In the genomic region with DNA sequence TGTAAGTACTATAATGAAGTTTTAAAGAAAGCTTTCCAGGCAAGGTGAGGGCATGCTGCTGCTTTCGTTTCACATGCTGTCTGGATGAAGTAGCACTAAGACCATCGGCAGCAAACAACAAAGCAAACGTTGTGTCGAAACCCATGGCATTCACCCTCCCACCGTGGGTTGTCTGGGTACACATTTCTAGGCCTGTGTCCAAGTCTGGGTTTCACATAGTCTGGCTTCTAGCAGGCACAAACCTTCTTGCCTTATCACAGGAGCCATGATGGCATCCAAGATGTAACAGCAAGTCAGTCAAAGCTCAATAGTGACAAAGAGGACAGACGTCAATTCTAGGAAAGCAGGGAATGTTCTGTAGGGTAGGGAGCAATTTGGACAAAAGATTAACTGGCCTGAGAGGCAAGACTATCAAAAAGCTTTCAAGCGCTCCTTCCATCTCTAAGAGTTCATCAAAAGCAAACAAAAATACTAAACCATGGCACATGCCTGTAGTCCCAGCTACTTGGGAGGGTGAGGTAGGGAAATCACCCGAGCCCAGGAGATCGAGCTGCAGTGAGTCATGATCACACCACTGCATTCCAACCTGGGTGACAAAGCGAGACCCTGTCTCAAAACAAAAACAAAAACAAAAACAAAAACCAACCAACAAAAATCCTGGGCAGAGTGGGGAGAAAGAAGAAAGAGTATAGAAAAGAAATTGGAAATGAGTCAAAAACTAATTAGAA, we compare ENCODE assay signal across 21 cellular contexts. TPM values are rescaled to one million over a fixed set of nuclear protein-coding genes. Genes with fewer than 3 reads are reported as not detected.
DNase-seq lines count a peak whose midpoint lies in the region; ATAC-seq and TF ChIP-seq lines count a peak whose summit lies in the region.
"Had no signal": no experiment of that assay in that cellular context is flagged by ENCODE, and none has a peak within 500 bp of the region (broad histone marks: within the 10 kb centered on the region; RNA-seq: fewer than 3 reads in every experiment).

No MANE protein-coding gene starts in this region.

- DNase-seq in activated CD4-positive, alpha-beta T cell treated with anti-CD3 and anti-CD28 coated beads, Interleukin-2, amount 10 ng/mL, durations not matched to agents 24 days and 14 days, result no peak
- no peak for DNase-seq in activated CD4-positive, alpha-beta T cell treated with anti-CD3 and anti-CD28 coated beads for 4 hours
- DNase-seq in mammary epithelial cell (peak; percentile 7), kidney tubule cell (ENCODE audit: low spot score) (peak; percentile 81), MM.1S (no peak), NCI-H1417 (lab: John Stamatoyannopoulos, UW) (no peak)
- no peak for DNase-seq in stimulated activated effector memory CD8-positive, alpha-beta T cell treated with anti-CD3 and anti-CD28 coated beads, Interleukin-12 subunit alpha, Interleukin-12 subunit beta, amount 100 ng/mL, for 72 hours (ENCODE audit: low spot score in 2 of 2)
- DNase-seq: activated CD8-positive, alpha-beta memory T cell treated with anti-CD3 and anti-CD28 coated beads for 24 hours; activated gamma-delta T cell; DMS79; esophagus squamous epithelium; NCI-H2029 treated with DMSO at 0.1 percent for 48 hours; NCI-H526 treated with DMSO at 0.1 percent for 48 hours; PC-3; SK-N-SH had no signal

- peaks cover 2% of the 10 kb centered on the region for H3K4me1 Mint-ChIP-seq in activated CD4-positive, alpha-beta T cell treated with anti-CD3 and anti-CD28 coated beads, Interleukin-2, amount 10 ng/mL, durations not matched to agents 24 days and 14 days
- no peaks in the 10 kb centered on the region for H3K4me1 Mint-ChIP-seq in stimulated activated effector memory CD8-positive, alpha-beta T cell treated with anti-CD3 and anti-CD28 coated beads, Interleukin-12 subunit alpha, Interleukin-12 subunit beta, amount 100 ng/mL, for 72 hours
- H3K4me1 Mint-ChIP-seq: nephron had no signal

- no peaks in the 10 kb centered on the region for H3K27me3 Mint-ChIP-seq in activated CD4-positive, alpha-beta T cell treated with anti-CD3 and anti-CD28 coated beads, Interleukin-2, amount 10 ng/mL, durations not matched to agents 24 days and 14 days
- H3K27me3 Mint-ChIP-seq: type B pancreatic cell had no signal

- H3F3A ChIP-seq in MM.1S (ENCODE audit: insufficient read depth, low read length), result no peaks in the 10 kb centered on the region

- H3K9me2 ChIP-seq in MM.1S (replicated peaks; ENCODE audit: insufficient read depth, low read length), result no peaks in the 10 kb centered on the region
- H3K9me2 ChIP-seq: SK-N-SH had no signal

- H4K20me1 ChIP-seq in mammary epithelial cell (ENCODE audit: insufficient read depth, low read length) (no peaks in the 10 kb centered on the region), MM.1S (ENCODE audit: insufficient read depth, low read length) (no peaks in the 10 kb centered on the region; the same call in 1 of the 2 replicates)

- peaks cover 22% of the 10 kb centered on the region for H3K36me3 ChIP-seq in mammary epithelial cell (ENCODE audit: insufficient read depth, low read length)
- peaks cover 16% of the 10 kb centered on the region for H3K36me3 ChIP-seq in MM.1S (replicated peaks; ENCODE audit: insufficient read depth, low read length)

- 68% methylated on average over 10 of the region's 10 CpGs for WGBS in mammary epithelial cell (ENCODE audit: low coverage, missing lambda C conversion rate)

- no peak for ATAC-seq in stimulated activated effector memory CD8-positive, alpha-beta T cell treated with anti-CD3 and anti-CD28 coated beads, Interleukin-12 subunit alpha, Interleukin-12 subunit beta, amount 100 ng/mL, for 72 hours
- ATAC-seq in GM19324 (IDR thresholded peaks at IDR 0.05; ENCODE audit: low FRiP score, unreplicated experiment), result no peak
- ATAC-seq: body of pancreas, PC-3 had no signal

- dilution Hi-C loops in mammary epithelial cell (cut with HindIII; ENCODE audit: low sequenced_read_pairs), result no loop called here

- H3K79me2 ChIP-seq in mammary epithelial cell (ENCODE audit: insufficient read depth, low read length), result no peaks in the 10 kb centered on the region
- no peaks in the 10 kb centered on the region for H3K79me2 ChIP-seq in MM.1S (ENCODE audit: low read length)

- H3K9ac ChIP-seq in mammary epithelial cell (ENCODE audit: insufficient read depth, low read length) (no peak overlapping the region), MM.1S (ENCODE audit: low read length) (no peak overlapping the region)
- H3K9ac ChIP-seq: SK-N-SH had no signal

- no peaks in the 10 kb centered on the region for H3K9me3 Mint-ChIP-seq in activated CD4-positive, alpha-beta T cell treated with anti-CD3 and anti-CD28 coated beads, Interleukin-2, amount 10 ng/mL, durations not matched to agents 24 days and 14 days
- no peaks in the 10 kb centered on the region for H3K9me3 Mint-ChIP-seq in stimulated activated effector memory CD8-positive, alpha-beta T cell treated with anti-CD3 and anti-CD28 coated beads, Interleukin-12 subunit alpha, Interleukin-12 subunit beta, amount 100 ng/mL, for 72 hours
- H3K9me3 Mint-ChIP-seq: nephron, type B pancreatic cell had no signal

- no peaks in the 10 kb centered on the region for H3K27me3 ChIP-seq in mammary epithelial cell (ENCODE audit: insufficient read depth, low read length)
- H3K27me3 ChIP-seq in MM.1S (replicated peaks; ENCODE audit: insufficient read depth, low read length), result no peaks in the 10 kb centered on the region
- H3K27me3 ChIP-seq: body of pancreas, dorsolateral prefrontal cortex, esophagus squamous epithelium, right atrium auricular region had no signal

- in situ Hi-C loops in mammary epithelial cell (cut with MboI; ENCODE audit: low sequenced_read_pairs in 2 of 2), result no loop called here

- CTCF ChIA-PET in mammary epithelial cell (lab: Charles Lee; ENCODE audit: low non-redundant PET), result no interaction called here

- TF ChIP-seq CTCF in mammary epithelial cell (conservative IDR thresholded peaks at IDR 0.05 in 1 of 2, IDR thresholded peaks at IDR 0.05 in 1 of 2; ENCODE audit: extremely low read depth in 1 of 2, insufficient read depth in 1 of 2, low read depth in 1 of 2, low read length in 2 of 2) (no peak), MM.1S (IDR thresholded peaks at IDR 0.05; ENCODE audit: low read length) (no peak)

- no peak overlapping the region for H3K4me2 ChIP-seq in mammary epithelial cell (ENCODE audit: insufficient read depth, low read depth, low read length)
- H3K4me2 ChIP-seq in MM.1S (ENCODE audit: low read depth, low read length), result no peak overlapping the region
- H3K4me2 ChIP-seq: SK-N-SH had no signal

- H3K27ac ChIP-seq in mammary epithelial cell (ENCODE audit: insufficient read depth, low read depth, low read length) (no peak overlapping the region), MM.1S (ENCODE audit: low read length) (no peak overlapping the region)
- H3K27ac ChIP-seq: body of pancreas, esophagus squamous epithelium, right atrium auricular region had no signal

- intact Hi-C loops in activated CD4-positive, alpha-beta T cell treated with anti-CD3 and anti-CD28 coated beads, Interleukin-2, amount 10 ng/mL, durations not matched to agents 24 days and 14 days (cut with micrococcal nuclease), result no loop called here
- intact Hi-C loops in mammary epithelial cell (cut with micrococcal nuclease), result no loop called here

- no peak overlapping the region for H3K4me3 ChIP-seq in mammary epithelial cell (replicated peaks in 1 of 3; ENCODE audit: insufficient read depth in 1 of 3, low read depth in 2 of 3, low read length in 3 of 3)
- no peak overlapping the region for H3K4me3 ChIP-seq in MM.1S (ENCODE audit: low read length)
- H3K4me3 ChIP-seq: body of pancreas, esophagus squamous epithelium, right atrium auricular region had no signal

- H3K4me3 Mint-ChIP-seq in activated CD4-positive, alpha-beta T cell treated with anti-CD3 and anti-CD28 coated beads, Interleukin-2, amount 10 ng/mL, durations not matched to agents 24 days and 14 days, result no peak overlapping the region
- no peak overlapping the region for H3K4me3 Mint-ChIP-seq in stimulated activated effector memory CD8-positive, alpha-beta T cell treated with anti-CD3 and anti-CD28 coated beads, Interleukin-12 subunit alpha, Interleukin-12 subunit beta, amount 100 ng/mL, for 72 hours
- H3K4me3 Mint-ChIP-seq: nephron, type B pancreatic cell had no signal

- peaks cover 68% of the 10 kb centered on the region for H3K36me3 Mint-ChIP-seq in activated CD4-positive, alpha-beta T cell treated with anti-CD3 and anti-CD28 coated beads, Interleukin-2, amount 10 ng/mL, durations not matched to agents 24 days and 14 days (ENCODE audit: low read depth)
- peaks cover 87% of the 10 kb centered on the region for H3K36me3 Mint-ChIP-seq in stimulated activated effector memory CD8-positive, alpha-beta T cell treated with anti-CD3 and anti-CD28 coated beads, Interleukin-12 subunit alpha, Interleukin-12 subunit beta, amount 100 ng/mL, for 72 hours

- BruUV-seq in mammary epithelial cell (replicated peaks; lab: Mats Ljungman, UMichigan), result no TSS peak

- no peaks in the 10 kb centered on the region for H3K9me3 ChIP-seq in mammary epithelial cell (replicated peaks; ENCODE audit: insufficient read depth, low read length)
- no peaks in the 10 kb centered on the region for H3K9me3 ChIP-seq in MM.1S (replicated peaks; ENCODE audit: insufficient read depth, low read length)
- H3K9me3 ChIP-seq: body of pancreas, esophagus squamous epithelium, right atrium auricular region, SK-N-SH had no signal

- H3K27ac Mint-ChIP-seq in activated CD4-positive, alpha-beta T cell treated with anti-CD3 and anti-CD28 coated beads, Interleukin-2, amount 10 ng/mL, durations not matched to agents 24 days and 14 days, result peak overlapping the region; percentile 75
- H3K27ac Mint-ChIP-seq in stimulated activated effector memory CD8-positive, alpha-beta T cell treated with anti-CD3 and anti-CD28 coated beads, Interleukin-12 subunit alpha, Interleukin-12 subunit beta, amount 100 ng/mL, for 72 hours, result peak overlapping the region; percentile 17
- H3K27ac Mint-ChIP-seq: nephron, type B pancreatic cell had no signal

- H2AFZ ChIP-seq in mammary epithelial cell (ENCODE audit: low read depth, low read length) (no peak overlapping the region), MM.1S (ENCODE audit: low read length) (no peak overlapping the region)

- H3K4me1 ChIP-seq in mammary epithelial cell (ENCODE audit: insufficient read depth, low read length) (no peaks in the 10 kb centered on the region), MM.1S (ENCODE audit: low read length) (no peaks in the 10 kb centered on the region)
- H3K4me1 ChIP-seq: body of pancreas, esophagus squamous epithelium, right atrium auricular region had no signal

RNA-seq across cellular contexts. Expression of a gene that starts 42.7 kb away (rescaled TPM):
- total RNA-seq in activated CD4-positive, alpha-beta T cell treated with anti-CD3 and anti-CD28 coated beads, Interleukin-2, amount 10 ng/mL, durations not matched to agents 24 days and 14 days, result 37.8 and 38.9 TPM in 2 replicates
- 10 to 100 TPM in 1 of 2 donors, 1 to 10 TPM in 1; 9.2 to 13.0 TPM for total RNA-seq in mammary epithelial cell
- polyA plus RNA-seq in mammary epithelial cell, result 8.1 TPM
- 8.7 TPM for polyA minus RNA-seq in mammary epithelial cell

Comparison
In these comparisons a context has a peak if more than half of its experiments do, and no peak if none do; other contexts are left out.
1. DNase-seq: peak in mammary epithelial cell (single experiment) and kidney tubule cell (single experiment); none in activated CD4-positive, alpha-beta T cell treated with anti-CD3 and anti-CD28 coated beads, Interleukin-2, amount 10 ng/mL, durations not matched to agents 24 days and 14 days (single experiment), activated CD4-positive, alpha-beta T cell treated with anti-CD3 and anti-CD28 coated beads for 4 hours (0 of 2), stimulated activated effector memory CD8-positive, alpha-beta T cell treated with anti-CD3 and anti-CD28 coated beads, Interleukin-12 subunit alpha, Interleukin-12 subunit beta, amount 100 ng/mL, for 72 hours (0 of 2), MM.1S (single experiment) and NCI-H1417 (0 of 3).